ENCODE assay signal across 1 cellular context in genomic region chr7:143415209-143415608, GRCh38.
A peak's percentile ranks its signal among the peaks of the same experiment; 100 is the strongest.
TF ChIP-seq lines count a peak whose summit lies in the region.

No MANE protein-coding gene starts in this region.

TF ChIP-seq in SK-N-SH, 30 proteins besides CTCF, POLR2A, EP300 and RAD21:
- TF ChIP-seq MAX (IDR thresholded peaks at IDR 0.05; ENCODE audit: low read depth): peak; percentile 51; the same call in 1 of the 2 replicates
